ENCODE assay signal across 8 cellular contexts in genomic region chr18:9055185-9055584, GRCh38. TPM values are rescaled to one million over a fixed set of nuclear protein-coding genes. Genes with fewer than 3 reads are reported as not detected.
A peak's percentile ranks its signal among the peaks of the same experiment; 100 is the strongest.
DNase-seq lines count a peak whose midpoint lies in the region; ATAC-seq, FAIRE-seq and TF ChIP-seq lines count a peak whose summit lies in the region.

No MANE protein-coding gene starts in this region.

- POLR2A ChIA-PET in A549 (lab: Yijun Ruan, JAX): no interaction called here

- no peak for ATAC-seq in A549
- peak; percentile 64 for ATAC-seq in upper lobe of right lung
- no peak for ATAC-seq in GM18505 (IDR thresholded peaks at IDR 0.05; ENCODE audit: unreplicated experiment)
- no peak for ATAC-seq in HG02852 (IDR thresholded peaks at IDR 0.05; ENCODE audit: unreplicated experiment)

- peak; percentile 50 for TF ChIP-seq CTCF in A549 (IDR thresholded peaks at IDR 0.05)
- TF ChIP-seq CTCF in GM20000 (IDR thresholded peaks at IDR 0.05; ENCODE audit: extremely low read depth, missing control alignments): no peak
- peak; percentile 15 for TF ChIP-seq CTCF in fibroblast of pulmonary artery (IDR thresholded peaks at IDR 0.05; ENCODE audit: low read length, missing control alignments)
- TF ChIP-seq CTCF in upper lobe of right lung (IDR thresholded peaks at IDR 0.05): peak; percentile 33

- H3K27ac ChIP-seq in A549 (peak overlapping the region; percentile 43 to 50; a peak in 3 of 6 replicates), upper lobe of right lung (no peak overlapping the region)

- no peak for TF ChIP-seq EP300 in A549 (IDR thresholded peaks at IDR 0.05)

- TF ChIP-seq RAD21 in A549 (conservative IDR thresholded peaks at IDR 0.05 in 1 of 2, IDR thresholded peaks at IDR 0.05 in 1 of 2): peak; percentile 68 to 69

- intact Hi-C loops in upper lobe of right lung (cut with DNase I): no loop called here

- H3K4me2 ChIP-seq in A549: peak overlapping the region; percentile 33

- H3K4me3 ChIP-seq in A549 (no peak overlapping the region), fibroblast of pulmonary artery (replicated peaks; ENCODE audit: low read depth, low read length) (no peak overlapping the region), upper lobe of right lung (no peak overlapping the region)

- DNase-seq in A549 (ENCODE audit: low read depth in 1 of 2, low spot score in 1 of 2): peak; percentile 13 to 47
- DNase-seq in GM20000 (ENCODE audit: low spot score): peak; percentile 27
- peak; percentile 86 for DNase-seq in OCI-M1 (lab: John Stamatoyannopoulos, UW)
- DNase-seq in fibroblast of pulmonary artery (ENCODE audit: low read depth): peak; percentile 90
- DNase-seq in upper lobe of right lung: no peak
- DNase-seq in activated naive CD4-positive, alpha-beta T cell treated with anti-CD3 and anti-CD28 coated beads, Interleukin-2, amount 50 U/mL, for 16 hours: no peak

- 0% methylated on average over 1 of the region's 1 CpG for WGBS in A549 (ENCODE audit: missing lambda C conversion rate)

- no peak for TF ChIP-seq POLR2A in A549 (IDR thresholded peaks at IDR 0.05; ENCODE audit: low read length)
- no peak for TF ChIP-seq POLR2A in GM18505 (IDR thresholded peaks at IDR 0.05; ENCODE audit: borderline replicate concordance, extremely low read depth, insufficient read depth, insufficient read length)

- peaks cover 12% of the 10 kb centered on the region; the same call in 1 of the 3 replicates for H3K9me3 ChIP-seq in A549
- no peaks in the 10 kb centered on the region for H3K9me3 ChIP-seq in upper lobe of right lung

- H3K4me1 ChIP-seq in A549 (peaks cover 13% of the 10 kb centered on the region; the same call in 2 of the 3 replicates), upper lobe of right lung (no peaks in the 10 kb centered on the region)

- FAIRE-seq in A549 (lab: Jason Lieb, UNC): no peak

- CTCF ChIA-PET in A549 (lab: Yijun Ruan, JAX): interaction anchor here (0.7 to 2.0 kb wide), 4 partner anchors 16 to 355 kb away, joined by 3 to 6 read pairs (median 4); no protein-coding TSS in a partner anchor

- H3K27me3 ChIP-seq in upper lobe of right lung: no peaks in the 10 kb centered on the region

- H3K36me3 ChIP-seq in upper lobe of right lung: no peaks in the 10 kb centered on the region

TF ChIP-seq in A549, 52 proteins besides CTCF, POLR2A, EP300 and RAD21:
- TF ChIP-seq JUN (IDR thresholded peaks at IDR 0.05): no peak
- peak; percentile 52 for TF ChIP-seq SMC3 (IDR thresholded peaks at IDR 0.05)
- TF ChIP-seq CBX2 (IDR thresholded peaks at IDR 0.05; ENCODE audit: borderline replicate concordance, low read depth): no peak
- TF ChIP-seq RARB (CRISPR knock-in tag; IDR thresholded peaks at IDR 0.05): no peak
- no peak for TF ChIP-seq CHD2 (IDR thresholded peaks at IDR 0.05; ENCODE audit: low read length, partially characterized antibody)
- no peak for TF ChIP-seq CBX8 (IDR thresholded peaks at IDR 0.05)
- no peak for TF ChIP-seq ELK1 (IDR thresholded peaks at IDR 0.05; ENCODE audit: low read depth, low read length)
- no peak for TF ChIP-seq KDM1A (IDR thresholded peaks at IDR 0.05; ENCODE audit: low read depth)
- peak; percentile 28; the same call in 1 of the 2 replicates for TF ChIP-seq FOSL2 (IDR thresholded peaks at IDR 0.05)
- TF ChIP-seq FOSL2 (CRISPR knock-in tag; IDR thresholded peaks at IDR 0.05): peak; percentile 53; the same call in 1 of the 2 replicates
- TF ChIP-seq, protein P1, sequence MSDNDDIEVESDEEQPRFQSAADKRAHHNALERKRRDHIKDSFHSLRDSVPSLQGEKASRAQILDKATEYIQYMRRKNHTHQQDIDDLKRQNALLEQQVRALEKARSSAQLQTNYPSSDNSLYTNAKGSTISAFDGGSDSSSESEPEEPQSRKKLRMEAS (IDR thresholded peaks at IDR 0.05): no peak

RNA-seq across cellular contexts. Expression of gene NDUFV2, which starts 47.3 kb away (rescaled TPM):
- polyA plus RNA-seq in A549 (2011; rRNA removed) (152 and 180 TPM in 2 replicates), A549 (2017; fragmentation: RNase III; extraction: RNeasy Plus Mini Kit Qiagen cat#74134 plus additional on column Dnase treatment) (105 to 115 TPM (median 108 TPM) in 3 replicates)
- 72.8 and 73.2 TPM in 2 replicates for polyA plus RNA-seq in A549 (2012; cell fraction: cytosol; rRNA removed)
- 23.8 and 34.1 TPM in 2 replicates for polyA plus RNA-seq in A549 (2012; cell fraction: nucleus; rRNA removed)
- polyA minus RNA-seq in A549 (2011; rRNA and poly(A)+ RNA removed): 19.1 and 26.4 TPM in 2 replicates
- total RNA-seq in upper lobe of right lung: 106 TPM

Comparison
In these comparisons a context has a peak if more than half of its experiments do, and no peak if none do; other contexts are left out.
1. DNase-seq: peak in A549 (2 of 2), GM20000 (single experiment), OCI-M1 (single experiment) and fibroblast of pulmonary artery (single experiment); none in upper lobe of right lung (single experiment) and activated naive CD4-positive, alpha-beta T cell treated with anti-CD3 and anti-CD28 coated beads, Interleukin-2, amount 50 U/mL, for 16 hours (single experiment).